Comparison of ENCODE assay signal across 16 cellular contexts in the genomic region with DNA sequence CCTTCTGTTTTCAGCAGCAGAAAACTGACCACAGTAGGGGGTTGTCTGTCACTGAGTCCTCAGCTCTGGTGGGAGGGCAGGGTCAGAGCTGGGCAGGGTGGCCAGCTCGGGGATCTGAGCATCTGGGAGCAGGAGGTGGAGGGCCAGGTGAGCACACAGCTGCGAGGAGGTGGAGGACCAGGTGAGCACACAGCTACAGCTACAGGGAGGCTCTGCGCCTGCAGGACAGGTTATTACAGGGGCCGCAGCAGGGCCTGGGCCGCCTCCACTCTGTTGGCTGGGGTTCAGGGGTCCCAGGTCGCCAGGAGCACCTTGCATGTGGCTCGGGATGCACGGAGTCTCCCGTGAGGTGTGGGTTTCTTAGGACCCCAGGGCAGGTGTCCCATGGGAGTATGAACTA.
"Had no signal": no experiment of that assay in that cellular context is flagged by ENCODE, and none has a peak within 500 bp of the region (broad histone marks: within the 10 kb centered on the region; RNA-seq: fewer than 3 reads in every experiment).

No MANE protein-coding gene starts in this region.

- H3K9me3 ChIP-seq: breast epithelium, psoas muscle, testis had no signal

- H3K4me3 Mint-ChIP-seq: activated B cell treated with CpG ODN at 0.5 μM for 24 hours; activated CD8-positive, alpha-beta memory T cell treated with anti-CD3 and anti-CD28 coated beads, Interleukin-2, amount 10 ng/mL, durations not matched to agents 7 days and 5 days; activated naive CD8-positive, alpha-beta T cell treated with anti-CD3 and anti-CD28 coated beads for 36 hours; memory B cell; nephron; T-helper 1 cell treated with Interleukin-12 subunit alpha and Interleukin-12 subunit beta and Interleukin-4 antibody, amounts not matched to agents 30 μg/mL and 1 μg/mL, for 36 hours had no signal

- H3K4me1 Mint-ChIP-seq: activated B cell treated with CpG ODN at 0.5 μM for 24 hours; activated CD8-positive, alpha-beta memory T cell treated with anti-CD3 and anti-CD28 coated beads, Interleukin-2, amount 10 ng/mL, durations not matched to agents 7 days and 5 days; activated naive CD8-positive, alpha-beta T cell treated with anti-CD3 and anti-CD28 coated beads for 36 hours had no signal

- H3K4me1 ChIP-seq: breast epithelium, psoas muscle, testis had no signal

- H3K27me3 ChIP-seq: breast epithelium, dorsolateral prefrontal cortex, testis had no signal

- H3K27me3 Mint-ChIP-seq: activated B cell treated with CpG ODN at 0.5 μM for 24 hours; activated CD8-positive, alpha-beta memory T cell treated with anti-CD3 and anti-CD28 coated beads, Interleukin-2, amount 10 ng/mL, durations not matched to agents 7 days and 5 days; activated naive CD8-positive, alpha-beta T cell treated with anti-CD3 and anti-CD28 coated beads for 36 hours; memory B cell had no signal

- H3K4me3 ChIP-seq: breast epithelium, psoas muscle, testis had no signal

- H3K36me3 ChIP-seq: breast epithelium had no signal

- H3K27ac ChIP-seq: breast epithelium, psoas muscle, testis had no signal

- DNase-seq: activated B cell treated with CpG ODN at 0.5 μM for 24 hours; activated CD8-positive, alpha-beta memory T cell treated with anti-CD3 and anti-CD28 coated beads, Interleukin-2, amount 10 ng/mL, durations not matched to agents 7 days and 5 days; activated gamma-delta T cell; activated naive CD8-positive, alpha-beta T cell treated with anti-CD3 and anti-CD28 coated beads for 36 hours; activated T-cell treated with anti-CD3 and anti-CD28 coated beads, Interleukin-2, amount 50 U/mL, for 48 hours; stimulated activated CD4-positive, alpha-beta T cell treated with anti-CD3 and anti-CD28 coated beads, Interleukin-4, amount 100 ng/mL, for 1 hour; stimulated activated CD8-positive, alpha-beta memory T cell treated with anti-CD3 and anti-CD28 coated beads, Interleukin-4, amount 100 ng/mL, for 48 hours; stimulated activated naive CD8-positive, alpha-beta T cell treated with anti-CD3 and anti-CD28 coated beads, Interleukin-15, Interleukin-2, amounts not matched to agents 100 U/mL and 50 U/mL, for 24 hours; testis had no signal

- ATAC-seq: activated CD8-positive, alpha-beta memory T cell treated with anti-CD3 and anti-CD28 coated beads, Interleukin-2, amount 10 ng/mL, durations not matched to agents 7 days and 5 days; esophagus mucosa; stimulated activated naive CD8-positive, alpha-beta T cell treated with anti-CD3 and anti-CD28 coated beads, Interleukin-15, Interleukin-2, amounts not matched to agents 100 U/mL and 50 U/mL, for 24 hours had no signal

- H3K27ac Mint-ChIP-seq: activated B cell treated with CpG ODN at 0.5 μM for 24 hours; activated CD8-positive, alpha-beta memory T cell treated with anti-CD3 and anti-CD28 coated beads, Interleukin-2, amount 10 ng/mL, durations not matched to agents 7 days and 5 days; activated naive CD8-positive, alpha-beta T cell treated with anti-CD3 and anti-CD28 coated beads for 36 hours; memory B cell; nephron; T-helper 1 cell treated with Interleukin-12 subunit alpha and Interleukin-12 subunit beta and Interleukin-4 antibody, amounts not matched to agents 30 μg/mL and 1 μg/mL, for 36 hours had no signal

- H3K9me3 Mint-ChIP-seq: activated B cell treated with CpG ODN at 0.5 μM for 24 hours; activated naive CD8-positive, alpha-beta T cell treated with anti-CD3 and anti-CD28 coated beads for 36 hours; memory B cell; nephron; T-helper 1 cell treated with Interleukin-12 subunit alpha and Interleukin-12 subunit beta and Interleukin-4 antibody, amounts not matched to agents 30 μg/mL and 1 μg/mL, for 36 hours had no signal
